9 cellular contexts compared by ENCODE assay signal in genomic region chr10:50310560-50311174, GRCh38. TPM values are rescaled to one million over a fixed set of nuclear protein-coding genes. Genes with fewer than 3 reads are reported as not detected.
DNase-seq lines count a peak whose midpoint lies in the region; ATAC-seq, FAIRE-seq and TF ChIP-seq lines count a peak whose summit lies in the region.
"Had no signal": no experiment of that assay in that cellular context is flagged by ENCODE, and none has a peak within 500 bp of the region (broad histone marks: within the 10 kb centered on the region; RNA-seq: fewer than 3 reads in every experiment).

No MANE protein-coding gene starts in this region.

- peak; percentile 86 for FAIRE-seq in H1 (lab: Jason Lieb, UNC)

- no peak overlapping the region for H4K91ac ChIP-seq in H1 (replicated peaks; ENCODE audit: insufficient read length, low read length)

- CTCF ChIA-PET in H1 (lab: Charles Lee; ENCODE audit: partially characterized antibody), result interaction anchor here (0.6 to 3.1 kb wide), 21 partner anchors 9 to 160 kb away, joined by 3 to 23 read pairs (median 4); no protein-coding TSS in a partner anchor

- H2BK5ac ChIP-seq in H1 (ENCODE audit: low read depth, low read length), result no peak overlapping the region

- H3K9me3 ChIP-seq in H1 (ENCODE audit: insufficient read depth in 2 of 2, low read depth in 1 of 2, low read length in 1 of 2), result no peaks in the 10 kb centered on the region

- H3K18ac ChIP-seq in H1 (ENCODE audit: extremely low read depth, low read length), result no peak overlapping the region

- H3K36me3 ChIP-seq in H1 (ENCODE audit: control insufficient read depth in 2 of 4, insufficient read depth in 4 of 4, low read length in 3 of 4), result peaks cover 0 to 3% (median 0%) of the 10 kb centered on the region in 4 experiments; a peak in 3 of 8 replicates

- no peak for TF ChIP-seq EP300 in H1 (IDR thresholded peaks at IDR 0.05; ENCODE audit: borderline replicate concordance in 1 of 2, low read depth in 2 of 2, low read length in 2 of 2)

- H3K4ac ChIP-seq in H1 (replicated peaks; ENCODE audit: insufficient read length, low read depth, low read length), result no peak overlapping the region

- peak; percentile 72 for ATAC-seq in GM21529 (IDR thresholded peaks at IDR 0.05; ENCODE audit: unreplicated experiment)
- no peak for ATAC-seq in activated CD4-positive, CD25-positive, alpha-beta regulatory T cell treated with anti-CD3 and anti-CD28 coated beads, Interleukin-2, amount 50 U/mL, for 24 hours
- ATAC-seq: T-cell had no signal

- H3K4me1 ChIP-seq in H1 (replicated peaks in 1 of 4; ENCODE audit: control insufficient read depth in 3 of 4, insufficient read depth in 4 of 4, low read length in 3 of 4), result no peaks in the 10 kb centered on the region

- no peaks in the 10 kb centered on the region for H3K79me2 ChIP-seq in H1 (ENCODE audit: control insufficient read depth in 1 of 2, insufficient read depth in 2 of 2, low read length in 2 of 2)

- TF ChIP-seq CTCF in GM10266 (IDR thresholded peaks at IDR 0.05; ENCODE audit: control insufficient read depth, insufficient read depth, low read depth, missing control alignments) (peak; percentile 44), H1 (IDR thresholded peaks at IDR 0.05; ENCODE audit: control extremely low read depth in 1 of 3, insufficient read depth in 1 of 3, low read depth in 1 of 3, low read length in 3 of 3) (peak; percentile 52 to 92 (median 74))

- no peak overlapping the region for H3K14ac ChIP-seq in H1 (ENCODE audit: insufficient read length)

- H4K8ac ChIP-seq in H1 (ENCODE audit: extremely low read depth, insufficient read depth, low read length), result no peak overlapping the region

- no peak overlapping the region for H3K56ac ChIP-seq in H1 (replicated peaks; ENCODE audit: insufficient read length, low read depth, low read length)

- H3K4me3 ChIP-seq in H1 (ENCODE audit: extremely low read depth in 1 of 4, insufficient read depth in 2 of 4, low read depth in 3 of 4, low read length in 4 of 4), result no peak overlapping the region

- no peak overlapping the region for H2AK5ac ChIP-seq in H1 (ENCODE audit: low read depth, low read length)

- peak; percentile 50 to 73 for TF ChIP-seq RAD21 in H1 (IDR thresholded peaks at IDR 0.05 in 1 of 2, conservative IDR thresholded peaks at IDR 0.05 in 1 of 2; ENCODE audit: low read depth in 2 of 2, low read length in 2 of 2)

- H2BK20ac ChIP-seq in H1 (ENCODE audit: low read length), result no peak overlapping the region

- H3K23me2 ChIP-seq in H1 (ENCODE audit: low read depth, low read length), result no peaks in the 10 kb centered on the region

- H3K9ac ChIP-seq in H1 (replicated peaks in 1 of 4; ENCODE audit: extremely low read depth in 1 of 4, low read depth in 3 of 4, low read length in 3 of 4), result no peak overlapping the region

- no peak overlapping the region for H2AFZ ChIP-seq in H1 (ENCODE audit: low read length)

- H4K5ac ChIP-seq in H1 (ENCODE audit: insufficient read length, low read depth, low read length), result no peak overlapping the region

- 89% methylated on average over 4 of the region's 4 CpGs; no CpG with 5 or more reads in 1 of the 2 experiments for WGBS in H1 (ENCODE audit: extremely low coverage in 1 of 2, insufficient coverage in 1 of 2, insufficient read length in 1 of 2, insufficient replicate concordance in 2 of 2, low coverage in 1 of 2, low lambda C conversion rate in 2 of 2, missing lambda C conversion rate in 1 of 2), 2 experiments

- no peak overlapping the region for H3K27ac ChIP-seq in H1 (ENCODE audit: low read depth, low read length)

- no peaks in the 10 kb centered on the region for H3K79me1 ChIP-seq in H1 (ENCODE audit: low read depth, low read length)

- H2BK120ac ChIP-seq in H1 (replicated peaks; ENCODE audit: low read depth, low read length), result no peak overlapping the region

- H2BK12ac ChIP-seq in H1 (ENCODE audit: low read depth, low read length), result no peak overlapping the region

- no peak for TF ChIP-seq POLR2A in H1 (IDR thresholded peaks at IDR 0.05; ENCODE audit: control extremely low read depth in 1 of 2, low read depth in 2 of 2, low read length in 2 of 2)

- DNase-seq in GM10266 (ENCODE audit: extremely low spot score) (peak; percentile 14), NCI-H69 (lab: John Stamatoyannopoulos, UW) (peak; percentile 17), H1 (ENCODE audit: low read depth in 1 of 2, low spot score in 2 of 2) (peak in 1 of 2 experiments; percentile 77), amygdala (lab: John Stamatoyannopoulos, UW) (no peak), NCI-H1048 (lab: John Stamatoyannopoulos, UW) (no peak)
- peak; percentile 23 for DNase-seq in stimulated activated CD4-positive, alpha-beta T cell treated with anti-CD3 and anti-CD28 coated beads, Interleukin-4, amount 100 ng/mL, for 1 hour

- POLR2A ChIA-PET in H1 (lab: Charles Lee; ENCODE audit: partially characterized antibody), result no interaction called here

- no peaks in the 10 kb centered on the region for H3K27me3 ChIP-seq in H1 (replicated peaks in 1 of 4; ENCODE audit: control insufficient read depth in 3 of 4, extremely low read depth in 1 of 4, insufficient read depth in 3 of 4, low read length in 3 of 4)

- no peak overlapping the region for H3K4me2 ChIP-seq in H1 (ENCODE audit: insufficient read depth in 1 of 2, low read depth in 2 of 2, low read length in 2 of 2)

- no peak overlapping the region for H3K23ac ChIP-seq in H1 (ENCODE audit: insufficient read length)

- H2BK15ac ChIP-seq in H1 (ENCODE audit: low read length), result no peak overlapping the region

- H4K20me1 ChIP-seq in H1 (replicated peaks in 1 of 2; ENCODE audit: control insufficient read depth in 1 of 2, insufficient read depth in 2 of 2, low read length in 2 of 2), result no peaks in the 10 kb centered on the region

TF ChIP-seq in H1, 55 proteins besides CTCF, POLR2A, EP300 and RAD21:
- no peak for TF ChIP-seq EZH2 (IDR thresholded peaks at IDR 0.05; ENCODE audit: low read depth, low read length, severe bottlenecking)

RNA-seq across cellular contexts. Expression of gene ASAH2, which starts 59.4 kb away (rescaled TPM):
- 2.0 and 3.1 TPM in 2 replicates for total RNA-seq in H1 (2021; fragmentation: NEBNext Ultra II Directional; extraction: Animal tissue kit (Norgen Biotek cat#: 25700))
- 1.2 and 1.3 TPM in 2 replicates for polyA plus RNA-seq in H1 (2011; rRNA removed)
- 1.3 TPM for polyA plus RNA-seq in H1 (2011; cell fraction: cytosol; rRNA removed)
- 1.3 TPM for polyA plus RNA-seq in H1 (2011; cell fraction: nucleus; rRNA removed)
- polyA plus RNA-seq in H1 (2012, experiment 1 of 2), result 2.2 to 8.4 TPM (median 4.2 TPM) in 4 replicates
- polyA plus RNA-seq in H1 (2012, experiment 2 of 2), result 0.64 TPM
- 3.0 TPM for polyA plus RNA-seq in H1 (2013, experiment 1 of 2)
- 3.1 TPM for polyA plus RNA-seq in H1 (2013, experiment 2 of 2)
- 0.98 and 10.1 TPM in 2 replicates for polyA minus RNA-seq in H1 (2011; rRNA and poly(A)+ RNA removed)
- 2.0 TPM for polyA minus RNA-seq in H1 (2011; cell fraction: cytosol; rRNA and poly(A)+ RNA removed)
- 2.6 TPM for polyA minus RNA-seq in H1 (2011; cell fraction: nucleus; rRNA and poly(A)+ RNA removed)

Comparison
In these comparisons a context has a peak if more than half of its experiments do, and no peak if none do; other contexts are left out.
1. DNase-seq: peak in GM10266 (single experiment), NCI-H69 (single experiment) and stimulated activated CD4-positive, alpha-beta T cell treated with anti-CD3 and anti-CD28 coated beads, Interleukin-4, amount 100 ng/mL, for 1 hour (single experiment); none in amygdala (0 of 56) and NCI-H1048 (single experiment).